ENCODE assay signal across 15 cellular contexts in genomic region chr1:230458509-230458908, GRCh38. TPM values are rescaled to one million over a fixed set of nuclear protein-coding genes. Genes with fewer than 3 reads are reported as not detected.
DNase-seq lines count a peak whose midpoint lies in the region; ATAC-seq and TF ChIP-seq lines count a peak whose summit lies in the region.
"Had no signal": no experiment of that assay in that cellular context is flagged by ENCODE, and none has a peak within 500 bp of the region (broad histone marks: within the 10 kb centered on the region; RNA-seq: fewer than 3 reads in every experiment).

No MANE protein-coding gene starts in this region.

- H3K9ac ChIP-seq in adipocyte (ENCODE audit: low read length), result no peak overlapping the region

- intact Hi-C loops in heart left ventricle (cut with DNase I), result no loop called here

- POLR2A ChIA-PET in GM10248 (lab: Yijun Ruan, JAX), result no interaction called here

- H3K4me1 ChIP-seq in adipocyte (ENCODE audit: control insufficient read depth, insufficient read depth, low read length), result peaks cover 27% of the 10 kb centered on the region
- H3K4me1 ChIP-seq in heart left ventricle, result peaks cover 0 to 6% (median 0%) of the 10 kb centered on the region in 12 donors
- H3K4me1 ChIP-seq: psoas muscle had no signal

- no peaks in the 10 kb centered on the region for H3K27me3 ChIP-seq in adipocyte (replicated peaks; ENCODE audit: control insufficient read depth, insufficient read depth, low read length)
- H3K27me3 ChIP-seq in heart left ventricle, result peaks cover 0 to 3% (median 0%) of the 10 kb centered on the region in 9 donors

- CTCF ChIA-PET in GM10248 (lab: Yijun Ruan, JAX), result interaction anchor here (1.3 kb wide), 1 partner anchor 37 kb away, joined by 3 read pairs; no protein-coding TSS in a partner anchor

- no peak for TF ChIP-seq POLR2A in heart left ventricle (IDR thresholded peaks at IDR 0.05)

- H3K9me3 ChIP-seq in adipocyte (ENCODE audit: control insufficient read depth, low read length) (no peaks in the 10 kb centered on the region), heart left ventricle (no peaks in the 10 kb centered on the region)
- H3K9me3 ChIP-seq: psoas muscle had no signal

- DNase-seq in NOMO-1 treated with DMSO at 0.1 percent for 48 hours (lab: John Stamatoyannopoulos, UW; ENCODE audit: unreplicated experiment), result peak; percentile 80
- DNase-seq in NOMO-1 treated with dmso at 0.1 percent for 144 hours (lab: John Stamatoyannopoulos, UW; ENCODE audit: unreplicated experiment), result no peak
- peak; percentile 8 for DNase-seq in adipocyte (ENCODE audit: low read depth)
- peak; percentile 6 for DNase-seq in inferior parietal cortex (ENCODE audit: extremely low spot score)
- DNase-seq in heart left ventricle, result no peak
- DNase-seq in NCI-H526 treated with DMSO at 0.1 percent for 48 hours (lab: John Stamatoyannopoulos, UW), result no peak
- no peak for DNase-seq in GM10248 (ENCODE audit: extremely low spot score)
- DNase-seq: activated CD4-positive, alpha-beta T cell treated with anti-CD3 and anti-CD28 coated beads for 4 hours; caudate nucleus; left ventricle myocardium superior; psoas muscle; substantia nigra had no signal

- H3K36me3 ChIP-seq in adipocyte (ENCODE audit: control insufficient read depth, insufficient read depth, low read length, severe bottlenecking) (no peaks in the 10 kb centered on the region), heart left ventricle (no peaks in the 10 kb centered on the region)

- ATAC-seq in GM21737 (IDR thresholded peaks at IDR 0.05; ENCODE audit: unreplicated experiment) (no peak), heart left ventricle (no peak)
- ATAC-seq: left ventricle myocardium superior, psoas muscle had no signal

- WGBS in heart left ventricle, 4 donors, result 33 to 47% (median 43%) methylated on average over 1 of the region's 1 CpG

- no peak for TF ChIP-seq CTCF in heart left ventricle (IDR thresholded peaks at IDR 0.05)
- no peak for TF ChIP-seq CTCF in GM10248 (IDR thresholded peaks at IDR 0.05; ENCODE audit: control extremely low read depth, extremely low read depth, low read depth, missing control alignments)

- H3K4me3 ChIP-seq in adipocyte (ENCODE audit: low read length) (peak overlapping the region; percentile 16), heart left ventricle (no peak overlapping the region)
- H3K4me3 ChIP-seq: psoas muscle had no signal

- H3K27ac ChIP-seq in heart left ventricle, result peak overlapping the region in 1 of 12 donors; percentile 40
- H3K27ac ChIP-seq: psoas muscle had no signal

RNA-seq across cellular contexts. Expression of gene PGBD5, which starts 32.4 kb away (rescaled TPM):
- 10 to 100 TPM in 2 of 9 donors, 1 to 10 TPM in 7; 2.8 to 16.1 (median 7.0) TPM for total RNA-seq in heart left ventricle
- 1 to 10 TPM; 1.3 to 2.0 TPM for polyA plus RNA-seq in heart left ventricle
- total RNA-seq: activated T-helper 1 cell treated with anti-CD3 and anti-CD28 coated beads, Interleukin-12 subunit alpha, Interleukin-12 subunit beta, Interleukin-2, Interleukin-4 antibody, amounts not matched to agents 30 ng/mL and 10 ng/mL and 1 ng/mL, durations not matched to agents 14 hours and 24 hours and 36 hours; NCI-H460 had no signal

Comparison
In these comparisons a context has a peak if more than half of its experiments do, and no peak if none do; other contexts are left out.
1. DNase-seq: peak in NOMO-1 treated with DMSO at 0.1 percent for 48 hours (single experiment), adipocyte (single experiment) and inferior parietal cortex (single experiment); none in NOMO-1 treated with dmso at 0.1 percent for 144 hours (single experiment), heart left ventricle (0 of 5), NCI-H526 treated with DMSO at 0.1 percent for 48 hours (single experiment) and GM10248 (single experiment).